15 cellular contexts compared by ENCODE assay signal in the genomic region with DNA sequence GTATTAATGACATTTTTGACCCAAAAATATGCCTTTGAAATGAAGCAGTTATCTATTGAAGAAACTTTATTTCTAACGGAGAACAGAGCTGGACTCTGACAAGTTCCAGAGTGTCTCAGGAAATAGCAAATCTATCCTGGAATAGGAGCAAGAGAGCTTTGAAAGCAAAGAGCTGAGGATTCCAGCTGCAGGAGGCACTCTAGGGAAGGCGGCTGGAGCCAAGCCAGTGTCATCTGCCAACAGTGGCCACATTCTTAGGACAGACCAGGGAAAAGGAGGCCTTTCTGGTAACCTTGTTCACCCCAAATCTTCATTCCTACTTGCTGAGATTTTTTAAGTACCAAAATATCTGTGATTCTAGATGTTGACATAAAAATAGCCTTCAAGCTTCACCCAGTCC.
DNase-seq lines count a peak whose midpoint lies in the region; ATAC-seq and TF ChIP-seq lines count a peak whose summit lies in the region.
"Had no signal": no experiment of that assay in that cellular context is flagged by ENCODE, and none has a peak within 500 bp of the region (broad histone marks: within the 10 kb centered on the region; RNA-seq: fewer than 3 reads in every experiment).

No MANE protein-coding gene starts in this region.

- TF ChIP-seq POLR2A in esophagus muscularis mucosa (IDR thresholded peaks at IDR 0.05; ENCODE audit: low read depth), result no peak

- H3K27ac ChIP-seq in BLaER1 (peak overlapping the region; percentile 42; the same call in 1 of the 2 replicates), esophagus muscularis mucosa (replicated peaks in 1 of 4) (no peak overlapping the region)
- H3K27ac ChIP-seq: SJSA1 had no signal

- H3K9me3 ChIP-seq in BLaER1, result no peaks in the 10 kb centered on the region
- no peaks in the 10 kb centered on the region for H3K9me3 ChIP-seq in esophagus muscularis mucosa
- H3K9me3 ChIP-seq: MG63, SJSA1 had no signal

- no peak for TF ChIP-seq CTCF in esophagus muscularis mucosa (IDR thresholded peaks at IDR 0.05)
- TF ChIP-seq CTCF in mesothelial cell of epicardium (IDR thresholded peaks at IDR 0.05; ENCODE audit: unreplicated experiment), result no peak
- TF ChIP-seq CTCF in chondrocyte (IDR thresholded peaks at IDR 0.05), result no peak

- H3K27me3 Mint-ChIP-seq in mesothelial cell of epicardium (ENCODE audit: low read depth) (peaks cover 2% of the 10 kb centered on the region), chondrocyte (ENCODE audit: low read depth) (peaks cover 7% of the 10 kb centered on the region)

- H3K36me3 ChIP-seq in BLaER1 (no peaks in the 10 kb centered on the region), esophagus muscularis mucosa (no peaks in the 10 kb centered on the region)
- H3K36me3 ChIP-seq: MG63, SJSA1 had no signal

- H3K4me1 Mint-ChIP-seq in mesothelial cell of epicardium, result peaks cover 44% of the 10 kb centered on the region
- peaks cover 25% of the 10 kb centered on the region for H3K4me1 Mint-ChIP-seq in chondrocyte (ENCODE audit: low read depth)
- H3K4me1 Mint-ChIP-seq: T-cell had no signal

- peak overlapping the region; percentile 45 for H3K27ac Mint-ChIP-seq in mesothelial cell of epicardium
- no peak overlapping the region for H3K27ac Mint-ChIP-seq in activated naive CD4-positive, alpha-beta T cell treated with anti-CD3 and anti-CD28 coated beads, Interleukin-2, amount 50 U/mL, for 72 hours
- no peak overlapping the region for H3K27ac Mint-ChIP-seq in chondrocyte (ENCODE audit: unreplicated experiment)
- H3K27ac Mint-ChIP-seq: T-cell had no signal

- H4K20me1 ChIP-seq in BLaER1, result no peaks in the 10 kb centered on the region

- intact Hi-C loops in esophagus muscularis mucosa (cut with DNase I), result no loop called here

- DNase-seq in DMS53 (lab: John Stamatoyannopoulos, UW) (peak; percentile 59), esophagus muscularis mucosa (ENCODE audit: extremely low spot score) (peak; percentile 55), mesothelial cell of epicardium (ENCODE audit: low spot score in 2 of 2, unreplicated experiment in 2 of 2) (no peak), germinal center (ENCODE audit: low spot score) (no peak), chondrocyte (ENCODE audit: low spot score) (no peak)
- no peak for DNase-seq in activated CD4-positive, CD25-positive, alpha-beta regulatory T cell treated with anti-CD3 and anti-CD28 coated beads, Interleukin-2, amount 50 U/mL, for 72 hours
- no peak for DNase-seq in activated naive CD4-positive, alpha-beta T cell treated with anti-CD3 and anti-CD28 coated beads, Interleukin-2, amount 50 U/mL, for 72 hours (ENCODE audit: low spot score in 2 of 2)
- DNase-seq: NCI-H1417, NCI-H774, RPMI8226, T-cell had no signal

- no peak for ATAC-seq in activated naive CD4-positive, alpha-beta T cell treated with anti-CD3 and anti-CD28 coated beads, Interleukin-2, amount 50 U/mL, for 72 hours
- ATAC-seq: HCT116, T-cell had no signal

- no peak overlapping the region for H3K4me3 Mint-ChIP-seq in mesothelial cell of epicardium
- H3K4me3 Mint-ChIP-seq in chondrocyte (ENCODE audit: unreplicated experiment), result no peak overlapping the region
- H3K4me3 Mint-ChIP-seq: T-cell had no signal

- WGBS in esophagus muscularis mucosa, result 41% methylated on average over 2 of the region's 2 CpGs

- TF ChIP-seq EP300 in esophagus muscularis mucosa (IDR thresholded peaks at IDR 0.05), result no peak

- H3K4me3 ChIP-seq in BLaER1 (peak overlapping the region; percentile 42), esophagus muscularis mucosa (no peak overlapping the region)
- H3K4me3 ChIP-seq: MG63, SJSA1 had no signal

- H3K4me2 ChIP-seq in BLaER1, result peak overlapping the region; percentile 90

- no peaks in the 10 kb centered on the region for H3K27me3 ChIP-seq in BLaER1
- H3K27me3 ChIP-seq in esophagus muscularis mucosa, result peaks cover 0 to 46% (median 7%) of the 10 kb centered on the region in 4 donors
- H3K27me3 ChIP-seq: MG63, SJSA1 had no signal

- no peaks in the 10 kb centered on the region for H3K9me3 Mint-ChIP-seq in mesothelial cell of epicardium
- no peaks in the 10 kb centered on the region for H3K9me3 Mint-ChIP-seq in activated naive CD4-positive, alpha-beta T cell treated with anti-CD3 and anti-CD28 coated beads, Interleukin-2, amount 50 U/mL, for 72 hours
- H3K9me3 Mint-ChIP-seq in chondrocyte (ENCODE audit: low read depth), result no peaks in the 10 kb centered on the region
- H3K9me3 Mint-ChIP-seq: T-cell had no signal

- H3K9ac ChIP-seq in BLaER1, result no peak overlapping the region

- no peaks in the 10 kb centered on the region for H3K36me3 Mint-ChIP-seq in mesothelial cell of epicardium
- H3K36me3 Mint-ChIP-seq in activated naive CD4-positive, alpha-beta T cell treated with anti-CD3 and anti-CD28 coated beads, Interleukin-2, amount 50 U/mL, for 72 hours, result no peaks in the 10 kb centered on the region
- no peaks in the 10 kb centered on the region for H3K36me3 Mint-ChIP-seq in chondrocyte (ENCODE audit: low read depth)
- H3K36me3 Mint-ChIP-seq: T-cell had no signal

- H3K4me1 ChIP-seq in BLaER1 (peaks cover 29% of the 10 kb centered on the region), esophagus muscularis mucosa (peaks cover 0 to 14% (median 3%) of the 10 kb centered on the region in 4 donors)
- H3K4me1 ChIP-seq: SJSA1 had no signal

Comparison
In these comparisons a context has a peak if more than half of its experiments do, and no peak if none do; other contexts are left out.
1. DNase-seq: peak in DMS53 (single experiment) and esophagus muscularis mucosa (single experiment); none in mesothelial cell of epicardium (0 of 2), germinal center (single experiment), activated CD4-positive, CD25-positive, alpha-beta regulatory T cell treated with anti-CD3 and anti-CD28 coated beads, Interleukin-2, amount 50 U/mL, for 72 hours (single experiment), activated naive CD4-positive, alpha-beta T cell treated with anti-CD3 and anti-CD28 coated beads, Interleukin-2, amount 50 U/mL, for 72 hours (0 of 2) and chondrocyte (single experiment).